8 cellular contexts compared by ENCODE assay signal in the genomic region with DNA sequence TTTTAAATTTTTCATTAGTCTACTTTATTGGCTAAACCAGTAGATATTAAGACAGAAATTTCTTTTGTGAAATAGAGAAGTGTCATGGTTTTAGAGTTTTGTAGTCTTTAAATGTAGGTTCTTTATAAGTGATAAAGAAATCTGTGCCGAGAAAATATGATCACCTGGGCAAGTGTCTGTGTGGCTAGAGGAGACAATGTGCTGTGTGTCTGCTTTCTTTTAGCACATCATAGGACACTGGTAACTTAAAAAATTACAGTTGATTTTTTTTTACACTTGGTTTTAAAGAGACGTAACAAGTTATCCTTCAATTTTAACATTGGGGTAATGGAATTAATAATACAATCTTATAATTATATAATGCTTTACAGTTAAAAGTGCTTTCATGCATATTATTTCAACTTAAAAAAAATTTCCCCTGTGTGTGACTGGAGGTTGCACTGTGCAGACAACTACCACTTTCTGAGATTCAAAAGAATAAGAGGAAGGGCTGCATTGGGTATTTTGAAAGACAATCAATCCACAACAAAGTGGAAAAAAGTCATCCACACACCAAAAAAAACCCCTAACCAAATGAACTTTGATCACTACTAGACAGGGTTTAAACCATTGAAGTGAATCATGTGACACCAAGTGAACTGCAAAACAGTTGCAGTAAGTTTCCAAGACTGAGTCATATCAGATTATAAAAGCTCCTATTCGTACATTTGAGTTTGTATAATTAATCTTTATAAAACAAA. TPM values are rescaled to one million over a fixed set of nuclear protein-coding genes. Genes with fewer than 3 reads are reported as not detected.
DNase-seq lines count a peak whose midpoint lies in the region; ATAC-seq, FAIRE-seq and TF ChIP-seq lines count a peak whose summit lies in the region.

No MANE protein-coding gene starts in this region.

- peaks cover 97% of the 10 kb centered on the region for H3K4me1 Mint-ChIP-seq in stimulated activated naive CD8-positive, alpha-beta T cell treated with anti-CD3 and anti-CD28 coated beads, Interleukin-15, Interleukin-2, amounts not matched to agents 100 ng/mL and 50 ng/mL, for 24 hours (ENCODE audit: low read depth)

- ATAC-seq in GM21381 (IDR thresholded peaks at IDR 0.05; ENCODE audit: unreplicated experiment) (peak; percentile 52), HG03571 (IDR thresholded peaks at IDR 0.05; ENCODE audit: unreplicated experiment) (peak; percentile 52), esophagus mucosa (no peak)

- H3K4me3 ChIP-seq in cardiac fibroblast (replicated peaks in 1 of 2; ENCODE audit: low read depth in 2 of 2, low read length in 2 of 2) = no peak overlapping the region

- TF ChIP-seq CTCF in cardiac fibroblast (IDR thresholded peaks at IDR 0.05; ENCODE audit: low read depth, low read length) = no peak

- peaks cover 54% of the 10 kb centered on the region for H3K36me3 Mint-ChIP-seq in stimulated activated naive CD8-positive, alpha-beta T cell treated with anti-CD3 and anti-CD28 coated beads, Interleukin-15, Interleukin-2, amounts not matched to agents 100 ng/mL and 50 ng/mL, for 24 hours (ENCODE audit: low read depth)

- H3K4me3 Mint-ChIP-seq in stimulated activated naive CD8-positive, alpha-beta T cell treated with anti-CD3 and anti-CD28 coated beads, Interleukin-15, Interleukin-2, amounts not matched to agents 100 ng/mL and 50 ng/mL, for 24 hours = peak overlapping the region; percentile 74

- peak overlapping the region; percentile 100 for H3K27ac Mint-ChIP-seq in stimulated activated naive CD8-positive, alpha-beta T cell treated with anti-CD3 and anti-CD28 coated beads, Interleukin-15, Interleukin-2, amounts not matched to agents 100 ng/mL and 50 ng/mL, for 24 hours

- no peaks in the 10 kb centered on the region for H3K9me3 Mint-ChIP-seq in stimulated activated naive CD8-positive, alpha-beta T cell treated with anti-CD3 and anti-CD28 coated beads, Interleukin-15, Interleukin-2, amounts not matched to agents 100 ng/mL and 50 ng/mL, for 24 hours

- no peaks in the 10 kb centered on the region for H3K27me3 Mint-ChIP-seq in stimulated activated naive CD8-positive, alpha-beta T cell treated with anti-CD3 and anti-CD28 coated beads, Interleukin-15, Interleukin-2, amounts not matched to agents 100 ng/mL and 50 ng/mL, for 24 hours

- DNase-seq in GF-D8 (lab: John Stamatoyannopoulos, UW) (peak; percentile 39), cardiac fibroblast (ENCODE audit: low read depth in 2 of 2) (peak; percentile 49 to 60), NCI-H510A (lab: John Stamatoyannopoulos, UW) (no peak), HTR-8/SVneo (ENCODE audit: insufficient read length, low spot score) (no peak)

- no peak for FAIRE-seq in HTR-8/SVneo (lab: Jason Lieb, UNC)

RNA-seq across cellular contexts. Expression of gene GFI1, which starts 50.0 kb away (rescaled TPM):
- total RNA-seq in esophagus mucosa = 0.24 TPM

Comparison
In these comparisons a context has a peak if more than half of its experiments do, and no peak if none do; other contexts are left out.
1. DNase-seq: peak in GF-D8 (single experiment) and cardiac fibroblast (2 of 2); none in NCI-H510A (single experiment) and HTR-8/SVneo (single experiment).